In the genomic region with DNA sequence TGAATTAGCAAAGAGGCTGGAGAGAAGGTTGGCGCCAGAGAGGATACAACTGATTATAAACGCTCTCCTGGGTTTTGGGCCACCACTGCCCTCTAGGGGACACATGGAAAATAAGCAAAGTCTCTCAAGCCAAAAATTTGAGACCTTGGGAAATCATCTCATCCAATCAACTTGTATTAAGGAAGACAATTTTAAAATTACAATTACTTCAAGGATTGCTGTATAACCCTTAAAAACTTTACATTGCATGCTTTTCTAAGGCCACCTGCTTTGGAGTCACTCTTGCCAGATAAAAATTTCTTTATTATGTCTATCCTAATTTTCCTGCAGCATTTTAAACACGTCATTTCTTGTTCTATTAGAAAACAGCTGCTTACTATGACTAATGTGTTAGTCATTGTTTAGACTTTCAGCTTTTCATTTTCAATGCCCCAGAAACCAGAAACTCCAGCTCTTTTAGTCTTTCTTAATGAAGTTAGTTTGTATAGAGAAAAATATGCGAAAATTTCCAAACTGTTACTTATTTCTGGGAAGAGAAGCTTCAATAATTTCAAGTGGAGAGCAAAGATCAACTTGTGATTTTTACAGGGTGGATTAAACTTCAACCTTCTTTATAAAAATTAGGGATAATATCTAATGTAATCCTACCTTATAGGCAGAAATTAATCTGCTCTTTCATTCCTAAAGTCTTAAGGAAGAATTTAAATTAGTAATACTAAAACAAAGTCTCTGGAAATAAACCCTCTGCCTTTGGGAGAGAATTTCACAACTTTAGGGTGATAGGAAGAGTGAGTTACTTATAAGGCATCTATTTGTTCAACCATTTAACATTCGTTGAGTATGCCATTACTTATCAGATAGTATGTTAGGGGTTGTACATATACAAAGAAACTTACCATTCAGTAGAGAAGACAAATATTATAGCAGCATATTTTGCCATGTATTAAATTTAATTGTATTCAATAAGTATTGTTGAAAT, we compare ENCODE assay signal across 8 cellular contexts. TPM values are rescaled to one million over a fixed set of nuclear protein-coding genes. Genes with fewer than 3 reads are reported as not detected.
A peak's percentile ranks its signal among the peaks of the same experiment; 100 is the strongest.
DNase-seq lines count a peak whose midpoint lies in the region; TF ChIP-seq lines count a peak whose summit lies in the region.

No MANE protein-coding gene starts in this region.

- peak overlapping the region; percentile 65 for H3K4me2 ChIP-seq in PC-9
- H3K4me2 ChIP-seq in trophoblast cell (ENCODE audit: low read length), result no peak overlapping the region

- H3K18ac ChIP-seq in trophoblast cell (ENCODE audit: low read length), result no peak overlapping the region

- DNase-seq in ACHN (peak; percentile 83), HS-27A (ENCODE audit: low read depth) (peak; percentile 66), PC-9 (peak; percentile 64 to 94), amniotic epithelial cell (ENCODE audit: low read depth) (peak; percentile 88), cardiac muscle cell (ENCODE audit: low read depth in 1 of 2, low spot score in 1 of 2) (peak; percentile 77 to 90), trophoblast cell (peak; percentile 63 to 98), OCI-M2 (lab: John Stamatoyannopoulos, UW; ENCODE audit: unreplicated experiment) (no peak)

- H3K79me2 ChIP-seq in PC-9 (ENCODE audit: low read depth), result no peaks in the 10 kb centered on the region
- H3K79me2 ChIP-seq in trophoblast cell (ENCODE audit: control insufficient read depth, insufficient read depth, low read length, poor library complexity), result no peaks in the 10 kb centered on the region

- H3K9me3 ChIP-seq in PC-9 (ENCODE audit: insufficient read depth, low read depth) (no peaks in the 10 kb centered on the region), cardiac muscle cell (ENCODE audit: low read depth) (no peaks in the 10 kb centered on the region), trophoblast cell (ENCODE audit: insufficient read depth, low read depth, low read length) (no peaks in the 10 kb centered on the region)

- CTCF ChIA-PET in PC-9 (lab: Charles Lee), result interaction anchor here (0.5 to 0.9 kb wide), 5 partner anchors 10 to 938 kb away, joined by 3 read pairs; no protein-coding TSS in a partner anchor

- peaks cover 34% of the 10 kb centered on the region for H3K4me1 ChIP-seq in PC-9 (replicated peaks; ENCODE audit: insufficient read depth)
- no peaks in the 10 kb centered on the region for H3K4me1 ChIP-seq in cardiac muscle cell (ENCODE audit: low read depth)
- no peaks in the 10 kb centered on the region for H3K4me1 ChIP-seq in trophoblast cell (ENCODE audit: control insufficient read depth in 1 of 2, insufficient read depth in 2 of 2, low read length in 2 of 2)

- H3K4me3 ChIP-seq in PC-9 (peak overlapping the region; percentile 7; the same call in 1 of the 2 replicates), cardiac muscle cell (no peak overlapping the region), trophoblast cell (ENCODE audit: low read depth, low read length) (no peak overlapping the region)

- no peak overlapping the region for H2BK120ac ChIP-seq in trophoblast cell (ENCODE audit: insufficient read depth, low read length, poor library complexity)

- H4K91ac ChIP-seq in trophoblast cell (ENCODE audit: low read depth, low read length), result no peak overlapping the region

- in situ Hi-C loops in ACHN (cut with HindIII; ENCODE audit: low pct_ligation_motif_present, low pct_unique_long_range_greater_than_20kb, low sequenced_read_pairs), result loop anchor here (25.0 kb wide), 1 partner anchor 152 kb away; no protein-coding TSS in a partner anchor

- H2AFZ ChIP-seq in PC-9, result no peak overlapping the region
- no peak overlapping the region for H2AFZ ChIP-seq in trophoblast cell (ENCODE audit: insufficient read depth, low read length, poor library complexity)

- H3K27me3 ChIP-seq in PC-9 (ENCODE audit: insufficient read depth, low read depth), result no peaks in the 10 kb centered on the region
- H3K27me3 ChIP-seq in cardiac muscle cell, result no peaks in the 10 kb centered on the region
- no peaks in the 10 kb centered on the region for H3K27me3 ChIP-seq in trophoblast cell (ENCODE audit: insufficient read depth, low read length)

- no peaks in the 10 kb centered on the region for H4K20me1 ChIP-seq in PC-9 (ENCODE audit: insufficient read depth)

- H3K9me2 ChIP-seq in PC-9 (ENCODE audit: insufficient read depth), result no peaks in the 10 kb centered on the region

- no peak overlapping the region for H3K4ac ChIP-seq in trophoblast cell (ENCODE audit: low read depth, low read length)

- H3K27ac ChIP-seq in PC-9 (peak overlapping the region; percentile 84), cardiac muscle cell (no peak overlapping the region), trophoblast cell (ENCODE audit: low read depth, low read length) (no peak overlapping the region)

- H3K14ac ChIP-seq in trophoblast cell (ENCODE audit: low read length), result no peak overlapping the region

- no peak overlapping the region for H2AK5ac ChIP-seq in trophoblast cell (ENCODE audit: low read length)

- WGBS in trophoblast cell (ENCODE audit: extremely low coverage, insufficient coverage, insufficient read length), result no CpG with 5 or more reads among the region's 5 CpGs

- H4K8ac ChIP-seq in trophoblast cell (ENCODE audit: low read depth, low read length), result no peak overlapping the region

- no peak overlapping the region for H3K23ac ChIP-seq in trophoblast cell (ENCODE audit: low read length)

- H3K36me3 ChIP-seq in PC-9 (ENCODE audit: low read depth) (no peaks in the 10 kb centered on the region), cardiac muscle cell (no peaks in the 10 kb centered on the region), trophoblast cell (ENCODE audit: control insufficient read depth in 1 of 2, insufficient read depth in 2 of 2, low read length in 2 of 2) (no peaks in the 10 kb centered on the region)

- no TSS peak for BruUV-seq in PC-9 (replicated peaks; lab: Mats Ljungman, UMichigan)

- TF ChIP-seq CTCF in GM12872 (IDR thresholded peaks at IDR 0.05; ENCODE audit: insufficient read depth, low read depth, low read length) (peak; percentile 76), PC-9 (conservative IDR thresholded peaks at IDR 0.05) (peak; percentile 93), cardiac muscle cell (IDR thresholded peaks at IDR 0.05; ENCODE audit: low read depth, low read length) (peak; percentile 80)

- peaks cover 14% of the 10 kb centered on the region for H3F3A ChIP-seq in PC-9 (ENCODE audit: insufficient read depth, low read depth)

- no peak overlapping the region for H2BK12ac ChIP-seq in trophoblast cell (ENCODE audit: low read length)

- H4K12ac ChIP-seq in trophoblast cell (ENCODE audit: low read depth, low read length), result no peak overlapping the region

- H2BK5ac ChIP-seq in trophoblast cell (ENCODE audit: low read depth, low read length, poor library complexity), result no peak overlapping the region

- H3K9ac ChIP-seq in trophoblast cell (ENCODE audit: low read length), result no peak overlapping the region

- POLR2A ChIA-PET in PC-9 (lab: Charles Lee; ENCODE audit: unreplicated experiment), result interaction anchor here (0.6 to 0.8 kb wide), 2 partner anchors 47 to 302 kb away, joined by 9 read pairs; no protein-coding TSS in a partner anchor

- H3K79me1 ChIP-seq in trophoblast cell (ENCODE audit: low read length), result peaks cover 2% of the 10 kb centered on the region

- intact Hi-C loops in PC-9 (cut with micrococcal nuclease; ENCODE audit: unreplicated experiment), result loop anchor here (1.0 to 10.0 kb wide), 5 partner anchors 73 to 520 kb away; no protein-coding TSS in a partner anchor

RNA-seq across cellular contexts. Expression of gene RHOBTB1, which starts 20.6 kb away (rescaled TPM):
- 5.2 and 7.8 TPM in 2 replicates for total RNA-seq in PC-9 (2021)
- 15.4 and 23.6 TPM in 2 replicates for total RNA-seq in cardiac muscle cell
- polyA plus RNA-seq in cardiac muscle cell, result 12.5 and 20.3 TPM in 2 replicates
- polyA plus RNA-seq in trophoblast cell (2013), result 133 and 142 TPM in 2 replicates
